15 cellular contexts compared by ENCODE assay signal in genomic region chr1:98919652-98920051, GRCh38.
DNase-seq lines count a peak whose midpoint lies in the region; ATAC-seq, FAIRE-seq and TF ChIP-seq lines count a peak whose summit lies in the region.
"Had no signal": no experiment of that assay in that cellular context is flagged by ENCODE, and none has a peak within 500 bp of the region (broad histone marks: within the 10 kb centered on the region; RNA-seq: fewer than 3 reads in every experiment).

No MANE protein-coding gene starts in this region.

- no TSS peak for BruUV-seq in IMR-90 (replicated peaks; lab: Mats Ljungman, UMichigan)

- no CpG with 5 or more reads among the region's 2 CpGs for WGBS in IMR-90 (ENCODE audit: extremely low coverage in 2 of 2, insufficient read length in 1 of 2), 2 experiments
- 98% methylated on average over 2 of the region's 2 CpGs; no CpG with 5 or more reads in 1 of the 2 experiments for WGBS in H1 (ENCODE audit: extremely low coverage in 1 of 2, insufficient coverage in 1 of 2, insufficient read length in 1 of 2, insufficient replicate concordance in 2 of 2, low coverage in 1 of 2, low lambda C conversion rate in 2 of 2, missing lambda C conversion rate in 1 of 2), 2 experiments
- no CpG with 5 or more reads among the region's 2 CpGs for WGBS in trophoblast cell (ENCODE audit: extremely low coverage, insufficient coverage, insufficient read length)

- DNase-seq in IMR-90 = no peak
- no peak for DNase-seq in H1 (ENCODE audit: low read depth in 1 of 2, low spot score in 2 of 2)
- no peak for DNase-seq in trophoblast cell
- no peak for DNase-seq in stimulated activated CD4-positive, alpha-beta T cell treated with anti-CD3 and anti-CD28 coated beads, Interleukin-15, amount 100 ng/mL, for 24 hours
- no peak for DNase-seq in kidney
- DNase-seq in pons (ENCODE audit: low spot score) = no peak
- DNase-seq: CD8-positive, alpha-beta T cell; COR-L47; DMS153; DMS79 treated with DMSO at 0.1 percent for 48 hours had no signal

- H3K9me1 ChIP-seq in IMR-90 (ENCODE audit: insufficient read depth, low read length) = no peaks in the 10 kb centered on the region

- H3K56ac ChIP-seq in IMR-90 (ENCODE audit: extremely low read depth, insufficient read depth, low read length) (no peak overlapping the region), H1 (replicated peaks; ENCODE audit: insufficient read length, low read depth, low read length) (no peak overlapping the region)

- no peak for TF ChIP-seq EP300 in H1 (IDR thresholded peaks at IDR 0.05; ENCODE audit: borderline replicate concordance in 1 of 2, low read depth in 2 of 2, low read length in 2 of 2)

- H3K14ac ChIP-seq in IMR-90 (replicated peaks; ENCODE audit: low read depth, low read length) (no peak overlapping the region; the same call in 1 of the 2 replicates), H1 (ENCODE audit: insufficient read length) (no peak overlapping the region), trophoblast cell (ENCODE audit: low read length) (no peak overlapping the region)

- peak overlapping the region; percentile 62; the same call in 1 of the 2 replicates for H2BK20ac ChIP-seq in IMR-90 (ENCODE audit: low read depth, low read length)
- H2BK20ac ChIP-seq in H1 (ENCODE audit: low read length) = no peak overlapping the region

- H2BK5ac ChIP-seq in IMR-90 (ENCODE audit: low read depth, low read length, poor library complexity, severe bottlenecking) (no peak overlapping the region), H1 (ENCODE audit: low read depth, low read length) (no peak overlapping the region), trophoblast cell (ENCODE audit: low read depth, low read length, poor library complexity) (no peak overlapping the region)

- H3K27me3 ChIP-seq in ACC112 (ENCODE audit: insufficient read depth, low read length) = no peaks in the 10 kb centered on the region
- no peaks in the 10 kb centered on the region for H3K27me3 ChIP-seq in IMR-90 (ENCODE audit: control insufficient read depth, insufficient read depth, low read length)
- no peaks in the 10 kb centered on the region for H3K27me3 ChIP-seq in H1 (replicated peaks in 1 of 4; ENCODE audit: control insufficient read depth in 3 of 4, extremely low read depth in 1 of 4, insufficient read depth in 3 of 4, low read length in 3 of 4)
- no peaks in the 10 kb centered on the region for H3K27me3 ChIP-seq in trophoblast cell (ENCODE audit: insufficient read depth, low read length)

- no peaks in the 10 kb centered on the region for H3K79me1 ChIP-seq in IMR-90 (ENCODE audit: low read depth in 1 of 2, low read length in 2 of 2)
- H3K79me1 ChIP-seq in H1 (ENCODE audit: low read depth, low read length) = no peaks in the 10 kb centered on the region
- no peaks in the 10 kb centered on the region for H3K79me1 ChIP-seq in trophoblast cell (ENCODE audit: low read length)

- CTCF ChIA-PET in IMR-90 (lab: Yijun Ruan, JAX) = no interaction called here
- CTCF ChIA-PET in H1 (lab: Charles Lee; ENCODE audit: partially characterized antibody) = interaction anchor here (0.7 kb wide), 1 partner anchor 34 kb away, joined by 3 read pairs; no protein-coding TSS in a partner anchor

- no peak overlapping the region for H2BK15ac ChIP-seq in IMR-90 (ENCODE audit: low read depth, low read length)
- no peak overlapping the region for H2BK15ac ChIP-seq in H1 (ENCODE audit: low read length)

- H3K18ac ChIP-seq in IMR-90 (ENCODE audit: low read depth, low read length) = no peak overlapping the region
- no peak overlapping the region for H3K18ac ChIP-seq in H1 (ENCODE audit: extremely low read depth, low read length)
- H3K18ac ChIP-seq in trophoblast cell (ENCODE audit: low read length) = no peak overlapping the region

- H4K20me1 ChIP-seq in IMR-90 (ENCODE audit: insufficient read depth, low read length) = no peaks in the 10 kb centered on the region
- H4K20me1 ChIP-seq in H1 (replicated peaks in 1 of 2; ENCODE audit: control insufficient read depth in 1 of 2, insufficient read depth in 2 of 2, low read length in 2 of 2) = no peaks in the 10 kb centered on the region

- no peak for ATAC-seq in IMR-90 (ENCODE audit: low read depth)
- ATAC-seq: CD8-positive, alpha-beta T cell had no signal

- no peak overlapping the region for H2AK5ac ChIP-seq in IMR-90 (ENCODE audit: low read depth, low read length)
- H2AK5ac ChIP-seq in H1 (ENCODE audit: low read depth, low read length) = no peak overlapping the region
- no peak overlapping the region for H2AK5ac ChIP-seq in trophoblast cell (ENCODE audit: low read length)

- no peaks in the 10 kb centered on the region for H3K23me2 ChIP-seq in H1 (ENCODE audit: low read depth, low read length)

- TF ChIP-seq CTCF in IMR-90 (conservative IDR thresholded peaks at IDR 0.05; ENCODE audit: low read depth, low read length) (no peak), H1 (IDR thresholded peaks at IDR 0.05; ENCODE audit: control extremely low read depth in 1 of 3, insufficient read depth in 1 of 3, low read depth in 1 of 3, low read length in 3 of 3) (no peak), kidney (IDR thresholded peaks at IDR 0.05; ENCODE audit: borderline replicate concordance, extremely low read depth, insufficient read depth) (no peak)

- H3K9ac ChIP-seq in IMR-90 (ENCODE audit: low read depth, low read length) (no peak overlapping the region), H1 (replicated peaks in 1 of 4; ENCODE audit: extremely low read depth in 1 of 4, low read depth in 3 of 4, low read length in 3 of 4) (no peak overlapping the region), trophoblast cell (ENCODE audit: low read length) (peak overlapping the region; percentile 47), kidney (ENCODE audit: low read length in 2 of 2) (no peak overlapping the region)

- in situ Hi-C loops in IMR-90 (cut with MboI; ENCODE audit: low sequenced_read_pairs) = loop anchor here (10.0 kb wide), 1 partner anchor 55 kb away; no protein-coding TSS in a partner anchor

- FAIRE-seq in H1 (lab: Jason Lieb, UNC) (no peak), kidney (lab: Jason Lieb, UNC) (no peak)
- FAIRE-seq: A204.1, D721Med, G401.6, GM12891 had no signal

- H2BK120ac ChIP-seq in IMR-90 (ENCODE audit: low read depth, low read length) = no peak overlapping the region
- no peak overlapping the region for H2BK120ac ChIP-seq in H1 (replicated peaks; ENCODE audit: low read depth, low read length)
- H2BK120ac ChIP-seq in trophoblast cell (ENCODE audit: insufficient read depth, low read length, poor library complexity) = no peak overlapping the region

- TF ChIP-seq POLR2A in IMR-90 (IDR thresholded peaks at IDR 0.05; ENCODE audit: low read depth, low read length) (no peak), H1 (IDR thresholded peaks at IDR 0.05; ENCODE audit: control extremely low read depth in 1 of 2, low read depth in 2 of 2, low read length in 2 of 2) (no peak)

- H3K36me3 ChIP-seq in ACC112 (ENCODE audit: insufficient read depth, low read length) (no peaks in the 10 kb centered on the region), IMR-90 (ENCODE audit: control insufficient read depth, insufficient read depth, low read length) (no peaks in the 10 kb centered on the region), H1 (ENCODE audit: control insufficient read depth in 2 of 4, insufficient read depth in 4 of 4, low read length in 3 of 4) (no peaks in the 10 kb centered on the region), trophoblast cell (ENCODE audit: control insufficient read depth in 1 of 2, insufficient read depth in 2 of 2, low read length in 2 of 2) (no peaks in the 10 kb centered on the region), kidney (ENCODE audit: control insufficient read depth in 1 of 2, insufficient read depth in 2 of 2, low read length in 2 of 2) (no peaks in the 10 kb centered on the region)

- no peak overlapping the region for H4K91ac ChIP-seq in IMR-90 (ENCODE audit: insufficient read depth, low read depth, low read length)
- H4K91ac ChIP-seq in H1 (replicated peaks; ENCODE audit: insufficient read length, low read length) = no peak overlapping the region
- no peak overlapping the region for H4K91ac ChIP-seq in trophoblast cell (ENCODE audit: low read depth, low read length)

- peaks cover 14% of the 10 kb centered on the region for H3K4me1 ChIP-seq in ACC112 (ENCODE audit: control insufficient read depth, insufficient read depth, low read length, unreplicated experiment)
- H3K4me1 ChIP-seq in IMR-90 (ENCODE audit: control insufficient read depth, insufficient read depth, low read length) = peaks cover 2% of the 10 kb centered on the region; the same call in 1 of the 2 replicates
- H3K4me1 ChIP-seq in H1 (replicated peaks in 1 of 4; ENCODE audit: control insufficient read depth in 3 of 4, insufficient read depth in 4 of 4, low read length in 3 of 4) = no peaks in the 10 kb centered on the region
- no peaks in the 10 kb centered on the region for H3K4me1 ChIP-seq in trophoblast cell (ENCODE audit: control insufficient read depth in 1 of 2, insufficient read depth in 2 of 2, low read length in 2 of 2)
- no peaks in the 10 kb centered on the region for H3K4me1 ChIP-seq in kidney (ENCODE audit: control insufficient read depth in 1 of 2, insufficient read depth in 1 of 2, low read depth in 1 of 2, low read length in 2 of 2)

- H3K79me2 ChIP-seq in ACC112 (ENCODE audit: control insufficient read depth, insufficient read depth, low read length, unreplicated experiment) (no peaks in the 10 kb centered on the region), H1 (ENCODE audit: control insufficient read depth in 1 of 2, insufficient read depth in 2 of 2, low read length in 2 of 2) (no peaks in the 10 kb centered on the region), trophoblast cell (ENCODE audit: control insufficient read depth, insufficient read depth, low read length, poor library complexity) (no peaks in the 10 kb centered on the region)

- H3K23ac ChIP-seq in IMR-90 (ENCODE audit: low read depth, low read length) (no peak overlapping the region), H1 (ENCODE audit: insufficient read length) (no peak overlapping the region), trophoblast cell (ENCODE audit: low read length) (no peak overlapping the region)

- H2AFZ ChIP-seq in ACC112 (ENCODE audit: low read length, unreplicated experiment) (no peak overlapping the region), IMR-90 (replicated peaks; ENCODE audit: low read length, poor library complexity) (no peak overlapping the region), H1 (ENCODE audit: low read length) (no peak overlapping the region), trophoblast cell (ENCODE audit: insufficient read depth, low read length, poor library complexity) (no peak overlapping the region)

- H3K4me3 ChIP-seq in ACC112 (ENCODE audit: low read depth, low read length) (no peak overlapping the region), IMR-90 (ENCODE audit: insufficient read depth, low read depth, low read length) (no peak overlapping the region), H1 (ENCODE audit: extremely low read depth in 1 of 4, insufficient read depth in 2 of 4, low read depth in 3 of 4, low read length in 4 of 4) (no peak overlapping the region), trophoblast cell (ENCODE audit: low read depth, low read length) (no peak overlapping the region), kidney (ENCODE audit: low read length in 2 of 2) (no peak overlapping the region)

- H4K8ac ChIP-seq in IMR-90 (ENCODE audit: low read depth in 2 of 2, low read length in 2 of 2) = 0 out of 4 replicates have a peak overlapping the region, but pooled peaks of 1 of the 2 experiments have one; percentile 5
- H4K8ac ChIP-seq in H1 (ENCODE audit: extremely low read depth, insufficient read depth, low read length) = no peak overlapping the region
- H4K8ac ChIP-seq in trophoblast cell (ENCODE audit: low read depth, low read length) = no peak overlapping the region

- no peak overlapping the region for H2AK9ac ChIP-seq in IMR-90 (replicated peaks; ENCODE audit: low read depth, low read length, poor library complexity)

- H4K12ac ChIP-seq in trophoblast cell (ENCODE audit: low read depth, low read length) = no peak overlapping the region

- no peak overlapping the region for H3K4me2 ChIP-seq in IMR-90 (ENCODE audit: low read depth, low read length)
- H3K4me2 ChIP-seq in H1 (ENCODE audit: insufficient read depth in 1 of 2, low read depth in 2 of 2, low read length in 2 of 2) = no peak overlapping the region
- no peak overlapping the region for H3K4me2 ChIP-seq in trophoblast cell (ENCODE audit: low read length)

- POLR2A ChIA-PET in IMR-90 (lab: Charles Lee; ENCODE audit: unreplicated experiment) (no interaction called here), H1 (lab: Charles Lee; ENCODE audit: partially characterized antibody) (no interaction called here)

- TF ChIP-seq RAD21 in IMR-90 (IDR thresholded peaks at IDR 0.05; ENCODE audit: low read length) (no peak), H1 (IDR thresholded peaks at IDR 0.05 in 1 of 2, conservative IDR thresholded peaks at IDR 0.05 in 1 of 2; ENCODE audit: low read depth in 2 of 2, low read length in 2 of 2) (no peak)

- H3K27ac ChIP-seq in ACC112 (ENCODE audit: low read depth, low read length) (peak overlapping the region; percentile 57; the same call in 1 of the 2 replicates), IMR-90 (ENCODE audit: insufficient read depth, low read length) (no peak overlapping the region), H1 (ENCODE audit: low read depth, low read length) (no peak overlapping the region), trophoblast cell (ENCODE audit: low read depth, low read length) (no peak overlapping the region), kidney (ENCODE audit: low read depth in 2 of 2, low read length in 2 of 2) (no peak overlapping the region)

- H2BK12ac ChIP-seq in H1 (ENCODE audit: low read depth, low read length) (no peak overlapping the region), trophoblast cell (ENCODE audit: low read length) (no peak overlapping the region)

- H3K4ac ChIP-seq in IMR-90 (ENCODE audit: low read depth, low read length) (0 out of 2 replicates have a peak overlapping the region, but pooled peaks have one; percentile 53), H1 (replicated peaks; ENCODE audit: insufficient read length, low read depth, low read length) (no peak overlapping the region), trophoblast cell (ENCODE audit: low read depth, low read length) (no peak overlapping the region)

- dilution Hi-C loops in IMR-90 (cut with HindIII; ENCODE audit: low sequenced_read_pairs, unreplicated experiment) = no loop called here

- intact Hi-C loops in IMR-90 (cut with micrococcal nuclease) (no loop called here), kidney (cut with DNase I) (no loop called here)

- H3K9me3 ChIP-seq in IMR-90 (ENCODE audit: control insufficient read depth, insufficient read depth, low read length) = no peaks in the 10 kb centered on the region
- no peaks in the 10 kb centered on the region for H3K9me3 ChIP-seq in H1 (ENCODE audit: insufficient read depth in 2 of 2, low read depth in 1 of 2, low read length in 1 of 2)
- H3K9me3 ChIP-seq in trophoblast cell (ENCODE audit: insufficient read depth, low read depth, low read length) = no peaks in the 10 kb centered on the region
- H3K9me3 ChIP-seq in kidney (ENCODE audit: control insufficient read depth in 1 of 2, low read length in 2 of 2) = no peaks in the 10 kb centered on the region

- H4K5ac ChIP-seq in IMR-90 (ENCODE audit: low read depth, low read length) (no peak overlapping the region), H1 (ENCODE audit: insufficient read length, low read depth, low read length) (no peak overlapping the region)
